Comparison of ENCODE assay signal across 9 cellular contexts in genomic region chr11:8685306-8685705, GRCh38. TPM values are rescaled to one million over a fixed set of nuclear protein-coding genes. Genes with fewer than 3 reads are reported as not detected.
DNase-seq lines count a peak whose midpoint lies in the region; ATAC-seq, FAIRE-seq and TF ChIP-seq lines count a peak whose summit lies in the region.
"Had no signal": no experiment of that assay in that cellular context is flagged by ENCODE, and none has a peak within 500 bp of the region (broad histone marks: within the 10 kb centered on the region; RNA-seq: fewer than 3 reads in every experiment).

No MANE protein-coding gene starts in this region.

- peaks cover 84% of the 10 kb centered on the region for H3K36me3 Mint-ChIP-seq in activated CD8-positive, alpha-beta T cell treated with anti-CD3 and anti-CD28 coated beads for 36 hours (ENCODE audit: low read depth)
- no peaks in the 10 kb centered on the region for H3K36me3 Mint-ChIP-seq in glutamatergic neuron (ENCODE audit: unreplicated experiment)

- peak overlapping the region; percentile 93 for H3K4me3 Mint-ChIP-seq in activated CD8-positive, alpha-beta T cell treated with anti-CD3 and anti-CD28 coated beads for 36 hours
- no peak overlapping the region for H3K4me3 Mint-ChIP-seq in glutamatergic neuron (ENCODE audit: unreplicated experiment)

- H3K27ac ChIP-seq in BLaER1 treated with 17β-estradiol and CSF1 and Interleukin-3, amounts not matched to agents 10 nM and 100 nM = peak overlapping the region in 4 of 11 experiments; percentile 36 to 99 (median 69); a peak in 7 of 22 replicates
- H3K27ac ChIP-seq in kidney (ENCODE audit: low read depth in 2 of 2, low read length in 2 of 2) = no peak overlapping the region
- no peak overlapping the region for H3K27ac ChIP-seq in heart left ventricle

- WGBS in heart left ventricle, 4 donors = 76 to 84% (median 81%) methylated on average over 7 of the region's 7 CpGs

- no peak for ATAC-seq in activated CD8-positive, alpha-beta T cell treated with anti-CD3 and anti-CD28 coated beads for 36 hours
- ATAC-seq in heart left ventricle = no peak

- peak overlapping the region; percentile 97 for H3K27ac Mint-ChIP-seq in activated CD8-positive, alpha-beta T cell treated with anti-CD3 and anti-CD28 coated beads for 36 hours
- H3K27ac Mint-ChIP-seq in glutamatergic neuron (ENCODE audit: unreplicated experiment) = no peak overlapping the region

- in situ Hi-C loops in HAP-1 (cut with MboI; ENCODE audit: low sequenced_read_pairs) = no loop called here

- H3K27me3 ChIP-seq in BLaER1 treated with 17β-estradiol and CSF1 and Interleukin-3, amounts not matched to agents 10 nM and 100 nM = no peaks in the 10 kb centered on the region
- no peaks in the 10 kb centered on the region for H3K27me3 ChIP-seq in HAP-1 (ENCODE audit: low read depth)
- no peaks in the 10 kb centered on the region for H3K27me3 ChIP-seq in heart left ventricle

- no peak for FAIRE-seq in kidney (lab: Jason Lieb, UNC)
- FAIRE-seq: TTC549 had no signal

- peaks cover 58 to 71% (median 67%) of the 10 kb centered on the region in 10 experiments for H3K4me1 ChIP-seq in BLaER1 treated with 17β-estradiol and CSF1 and Interleukin-3, amounts not matched to agents 10 nM and 100 nM
- H3K4me1 ChIP-seq in HAP-1 (peaks cover 50% of the 10 kb centered on the region), kidney (ENCODE audit: control insufficient read depth in 1 of 2, insufficient read depth in 1 of 2, low read depth in 1 of 2, low read length in 2 of 2) (peaks cover 10 to 27% of the 10 kb centered on the region in 2 donors), heart left ventricle (peaks cover 0 to 54% (median 34%) of the 10 kb centered on the region in 12 donors)

- H3K9me3 Mint-ChIP-seq in activated CD8-positive, alpha-beta T cell treated with anti-CD3 and anti-CD28 coated beads for 36 hours = no peaks in the 10 kb centered on the region
- peaks cover 14% of the 10 kb centered on the region for H3K9me3 Mint-ChIP-seq in glutamatergic neuron (ENCODE audit: unreplicated experiment)

- TF ChIP-seq POLR2A in heart left ventricle (IDR thresholded peaks at IDR 0.05) = no peak

- intact Hi-C loops in activated CD8-positive, alpha-beta T cell treated with anti-CD3 and anti-CD28 coated beads for 36 hours (cut with micrococcal nuclease) = loop anchor here (5.0 kb wide), 1 partner anchor 277 kb away; the partner anchor contains the start of gene TMEM9B
- intact Hi-C loops in kidney (cut with DNase I) (no loop called here), heart left ventricle (cut with DNase I) (loop anchor here in 8 of 10 donors (5.0 to 10.0 kb wide), 9 partner anchors 127 to 279 kb away; partner anchors contain the start of genes TMEM9B (in 4 of the 8) and AKIP1 (in 1 of the 8))

- no peak for TF ChIP-seq CTCF in activated CD8-positive, alpha-beta T cell treated with anti-CD3 and anti-CD28 coated beads for 36 hours (IDR thresholded peaks at IDR 0.05)
- TF ChIP-seq CTCF in kidney (IDR thresholded peaks at IDR 0.05; ENCODE audit: borderline replicate concordance, extremely low read depth, insufficient read depth) = no peak
- TF ChIP-seq CTCF in heart left ventricle (IDR thresholded peaks at IDR 0.05) = no peak
- no peak for TF ChIP-seq CTCF in glutamatergic neuron (IDR thresholded peaks at IDR 0.05; ENCODE audit: partially characterized antibody, unreplicated experiment)

- H3K36me3 ChIP-seq in BLaER1 treated with 17β-estradiol and CSF1 and Interleukin-3, amounts not matched to agents 10 nM and 100 nM = peaks cover 41 to 64% (median 54%) of the 10 kb centered on the region in 11 experiments
- peaks cover 60% of the 10 kb centered on the region for H3K36me3 ChIP-seq in HAP-1 (replicated peaks)
- peaks cover 19 to 29% of the 10 kb centered on the region in 2 donors for H3K36me3 ChIP-seq in kidney (ENCODE audit: control insufficient read depth in 1 of 2, insufficient read depth in 2 of 2, low read length in 2 of 2)
- peaks cover 0 to 41% (median 33%) of the 10 kb centered on the region in 9 donors for H3K36me3 ChIP-seq in heart left ventricle

- H3K9me3 ChIP-seq in BLaER1 treated with 17β-estradiol and CSF1 and Interleukin-3, amounts not matched to agents 10 nM and 100 nM (replicated peaks in 1 of 11) = no peaks in the 10 kb centered on the region
- H3K9me3 ChIP-seq in HAP-1 = no peaks in the 10 kb centered on the region
- no peaks in the 10 kb centered on the region for H3K9me3 ChIP-seq in kidney (ENCODE audit: control insufficient read depth in 1 of 2, low read length in 2 of 2)
- no peaks in the 10 kb centered on the region for H3K9me3 ChIP-seq in heart left ventricle

- CTCF ChIA-PET in activated CD8-positive, alpha-beta T cell treated with anti-CD3 and anti-CD28 coated beads for 36 hours (lab: Charles Lee) = no interaction called here

- H3K4me1 Mint-ChIP-seq in activated CD8-positive, alpha-beta T cell treated with anti-CD3 and anti-CD28 coated beads for 36 hours (ENCODE audit: low read depth) = peaks cover 54% of the 10 kb centered on the region
- H3K4me1 Mint-ChIP-seq in glutamatergic neuron (ENCODE audit: low read depth, unreplicated experiment) = peaks cover 14% of the 10 kb centered on the region

- peak overlapping the region; percentile 90 to 99 (median 96) for H3K4me2 ChIP-seq in BLaER1 treated with 17β-estradiol and CSF1 and Interleukin-3, amounts not matched to agents 10 nM and 100 nM

- H3K4me3 ChIP-seq in BLaER1 treated with 17β-estradiol and CSF1 and Interleukin-3, amounts not matched to agents 10 nM and 100 nM = peak overlapping the region in 9 of 10 experiments; percentile 83 to 100 (median 92); a peak in 17 of 20 replicates
- H3K4me3 ChIP-seq in HAP-1 (peak overlapping the region; percentile 62; the same call in 1 of the 2 replicates), kidney (ENCODE audit: low read length in 2 of 2) (no peak overlapping the region), heart left ventricle (no peak overlapping the region)

- H4K20me1 ChIP-seq in BLaER1 treated with 17β-estradiol and CSF1 and Interleukin-3, amounts not matched to agents 10 nM and 100 nM = peaks cover 22 to 72% (median 46%) of the 10 kb centered on the region in 11 experiments; a peak in 20 of 22 replicates

- POLR2A ChIA-PET in activated CD8-positive, alpha-beta T cell treated with anti-CD3 and anti-CD28 coated beads for 36 hours (lab: Charles Lee) = interaction anchor here (1.2 kb wide), 1 partner anchor 8 kb away, joined by 4 read pairs; no protein-coding TSS in a partner anchor

- no peaks in the 10 kb centered on the region for H3K27me3 Mint-ChIP-seq in activated CD8-positive, alpha-beta T cell treated with anti-CD3 and anti-CD28 coated beads for 36 hours
- H3K27me3 Mint-ChIP-seq in glutamatergic neuron (ENCODE audit: unreplicated experiment) = peaks cover 10% of the 10 kb centered on the region

- DNase-seq in HAP-1 (ENCODE audit: low spot score in 2 of 2) = no peak
- no peak for DNase-seq in activated CD8-positive, alpha-beta T cell treated with anti-CD3 and anti-CD28 coated beads for 36 hours
- DNase-seq in kidney = peak; percentile 14
- DNase-seq in heart left ventricle = no peak
- no peak for DNase-seq in glutamatergic neuron
- no peak for DNase-seq in effector CD8-positive, alpha-beta T cell (lab: John Stamatoyannopoulos, UW)
- no peak for DNase-seq in NCI-H187 treated with DMSO at 0.1 percent for 48 hours (lab: John Stamatoyannopoulos, UW)

- H3K9ac ChIP-seq in BLaER1 treated with 17β-estradiol and CSF1 and Interleukin-3, amounts not matched to agents 10 nM and 100 nM = peak overlapping the region; percentile 97 to 100 (median 99); a peak in 21 of 22 replicates
- no peak overlapping the region for H3K9ac ChIP-seq in kidney (ENCODE audit: low read length in 2 of 2)

RNA-seq across cellular contexts. Expression of gene RPL27A, which starts 2.7 kb away (rescaled TPM):
- total RNA-seq in activated CD8-positive, alpha-beta T cell treated with anti-CD3 and anti-CD28 coated beads for 36 hours = 100 to 1,000 TPM; 959 to 987 TPM
- total RNA-seq in kidney (664 TPM), heart left ventricle (100 to 1,000 TPM; 299 to 597 (median 438) TPM), glutamatergic neuron (ENCODE audit: unreplicated experiment) (398 TPM)
- polyA plus RNA-seq in kidney (ENCODE audit: insufficient read depth, low read depth, low replicate concordance) (2,260 TPM), heart left ventricle (1,000 to 10,000 TPM; 1,719 to 2,980 TPM)

RNA-seq across cellular contexts. Expression of gene TRIM66, which starts 2.8 kb away (rescaled TPM):
- total RNA-seq in activated CD8-positive, alpha-beta T cell treated with anti-CD3 and anti-CD28 coated beads for 36 hours = 10 to 100 TPM; 24.7 to 28.4 TPM
- total RNA-seq in kidney (25.7 TPM), heart left ventricle (10 to 100 TPM in 1 of 9 donors, 1 to 10 TPM in 7, under 1 TPM in 1; 0.71 to 10.1 (median 4.1) TPM), glutamatergic neuron (ENCODE audit: unreplicated experiment) (59.5 TPM)
- polyA plus RNA-seq in kidney (ENCODE audit: insufficient read depth, low read depth, low replicate concordance) (1.4 TPM), heart left ventricle (1 to 10 TPM in 1 of 2 donors, under 1 TPM in 1; 0.72 to 2.6 TPM)

Comparison
In these comparisons a context has a peak if more than half of its experiments do, and no peak if none do; other contexts are left out.
1. H3K4me3 ChIP-seq: peak in BLaER1 treated with 17β-estradiol and CSF1 and Interleukin-3, amounts not matched to agents 10 nM and 100 nM (9 of 10) and HAP-1 (single experiment); none in kidney (0 of 2) and heart left ventricle (0 of 12).
2. H3K9ac ChIP-seq: peak in BLaER1 treated with 17β-estradiol and CSF1 and Interleukin-3, amounts not matched to agents 10 nM and 100 nM (11 of 11); none in kidney (0 of 2).